10 cellular contexts compared by ENCODE assay signal in the genomic region with DNA sequence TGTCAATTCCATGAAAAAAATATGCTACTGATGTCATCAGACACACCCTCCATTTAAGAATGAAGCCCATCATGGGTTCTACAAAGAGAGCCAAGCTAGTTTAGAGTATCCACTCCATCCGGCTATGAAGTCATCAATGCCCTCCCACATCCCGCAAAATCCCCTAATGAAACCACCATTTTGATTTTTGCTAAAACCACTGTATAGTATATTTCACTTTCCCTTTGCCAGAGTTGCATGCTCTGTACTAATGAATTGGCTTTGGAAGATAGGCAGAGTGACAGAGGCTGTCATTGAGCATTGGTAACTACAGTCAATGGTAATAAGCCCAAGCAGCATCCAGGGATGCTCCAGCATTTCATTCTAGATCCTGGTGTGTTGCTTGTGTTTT.
DNase-seq lines count a peak whose midpoint lies in the region; ATAC-seq lines count a peak whose summit lies in the region.
"Had no signal": no experiment of that assay in that cellular context is flagged by ENCODE, and none has a peak within 500 bp of the region (broad histone marks: within the 10 kb centered on the region; RNA-seq: fewer than 3 reads in every experiment).

No MANE protein-coding gene starts in this region.

- H3K27me3 Mint-ChIP-seq in effector memory CD8-positive, alpha-beta T cell, result no peaks in the 10 kb centered on the region

- H3K9me3 Mint-ChIP-seq in effector memory CD8-positive, alpha-beta T cell, result no peaks in the 10 kb centered on the region

- DNase-seq in effector memory CD8-positive, alpha-beta T cell, result peak; percentile 52 to 62 (median 53)
- no peak for DNase-seq in mesenteric fat pad (ENCODE audit: low spot score)
- no peak for DNase-seq in NCI-H774 (lab: John Stamatoyannopoulos, UW)
- DNase-seq in anterior cingulate cortex (lab: John Stamatoyannopoulos, UW), result no peak
- no peak for DNase-seq in SIG-M5 treated with dmso at 0.1 percent for 504 hours (lab: John Stamatoyannopoulos, UW; ENCODE audit: unreplicated experiment)
- DNase-seq: aorta, upper lobe of left lung had no signal

- ATAC-seq in GM18867 (IDR thresholded peaks at IDR 0.05; ENCODE audit: unreplicated experiment) (peak; percentile 72), GM21717 (IDR thresholded peaks at IDR 0.05; ENCODE audit: unreplicated experiment) (peak; percentile 65), HG03575 (IDR thresholded peaks at IDR 0.05; ENCODE audit: extremely low read depth, insufficient number of reproducible peaks, low FRiP score, unreplicated experiment) (peak; percentile 57)
- ATAC-seq in effector memory CD8-positive, alpha-beta T cell (replicated peaks), result peak; percentile 91

- H3K36me3 Mint-ChIP-seq in effector memory CD8-positive, alpha-beta T cell (ENCODE audit: insufficient read depth), result peaks cover 20% of the 10 kb centered on the region

- peak overlapping the region; percentile 49 to 63 for H3K4me3 Mint-ChIP-seq in effector memory CD8-positive, alpha-beta T cell

- H3K27ac Mint-ChIP-seq in effector memory CD8-positive, alpha-beta T cell, result peak overlapping the region; percentile 44 to 92

- peaks cover 45 to 65% of the 10 kb centered on the region in 2 donors for H3K4me1 Mint-ChIP-seq in effector memory CD8-positive, alpha-beta T cell (ENCODE audit: low read depth in 2 of 2)

Comparison
In these comparisons a context has a peak if more than half of its experiments do, and no peak if none do; other contexts are left out.
1. DNase-seq: peak in effector memory CD8-positive, alpha-beta T cell (3 of 3); none in mesenteric fat pad (single experiment), NCI-H774 (single experiment), anterior cingulate cortex (0 of 58) and SIG-M5 treated with dmso at 0.1 percent for 504 hours (single experiment).
2. Peak in every context shown above with its lines, with median percentiles within 50 percentile points of each other: ATAC-seq.